In the genomic region with DNA sequence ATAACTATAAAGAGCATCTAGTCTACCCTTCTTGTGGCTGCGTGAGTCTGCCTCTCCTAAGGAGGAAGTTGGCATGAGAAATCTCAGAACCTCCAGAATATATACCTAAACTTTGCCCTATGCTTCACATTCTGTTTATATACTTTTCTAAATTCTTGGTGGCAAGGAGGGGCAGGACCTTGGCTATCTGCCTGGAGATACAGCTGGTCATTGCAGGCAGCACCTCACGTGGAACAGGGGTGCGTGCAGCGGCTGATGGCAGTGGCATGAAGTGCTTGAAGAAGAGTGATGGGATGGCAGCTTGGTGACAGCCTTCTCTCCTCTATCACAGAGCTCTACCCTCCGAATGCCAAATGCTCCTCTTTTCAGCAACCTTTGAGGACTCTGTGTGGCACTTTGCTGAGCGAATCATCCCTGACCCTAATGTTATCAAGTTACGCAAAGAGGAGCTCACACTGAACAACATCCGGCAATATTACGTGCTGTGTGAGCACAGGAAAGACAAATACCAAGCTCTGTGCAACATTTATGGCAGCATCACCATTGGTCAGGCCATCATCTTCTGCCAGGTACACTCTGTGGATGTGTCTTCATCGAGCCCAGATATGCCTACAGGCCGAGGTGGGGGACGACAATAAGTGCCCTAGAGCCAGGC, we compare ENCODE assay signal across 1 cellular context.
TF ChIP-seq lines count a peak whose summit lies in the region.

No MANE protein-coding gene starts in this region.

TF ChIP-seq in HepG2, 621 proteins besides CTCF, POLR2A, EP300 and RAD21:
- TF ChIP-seq ZBTB21 (CRISPR knock-in tag; IDR thresholded peaks at IDR 0.05) (peak; percentile 74; the same call in 1 of the 2 replicates), SKI (IDR thresholded peaks at IDR 0.05; ENCODE audit: partially characterized antibody) (no peak), FOSL2 (CRISPR knock-in tag; IDR thresholded peaks at IDR 0.05) (0 out of 2 replicates have a peak, but pooled peaks have one; percentile 6), SAP130 (CRISPR knock-in tag; IDR thresholded peaks at IDR 0.05; ENCODE audit: low read depth) (peak; percentile 41; the same call in 1 of the 2 replicates), NR2F6 (IDR thresholded peaks at IDR 0.05) (no peak), NR2F6 (CRISPR knock-in tag; IDR thresholded peaks at IDR 0.05) (0 out of 2 replicates have a peak, but pooled peaks have one; percentile 16), ATF1 (CRISPR knock-in tag; IDR thresholded peaks at IDR 0.05) (0 out of 2 replicates have a peak, but pooled peaks have one; percentile 26), NRL (CRISPR knock-in tag; IDR thresholded peaks at IDR 0.05; ENCODE audit: borderline replicate concordance) (0 out of 2 replicates have a peak, but pooled peaks have one; percentile 34), HES4 (CRISPR knock-in tag; IDR thresholded peaks at IDR 0.05; ENCODE audit: borderline replicate concordance) (no peak), SALL1 (CRISPR knock-in tag; IDR thresholded peaks at IDR 0.05) (0 out of 2 replicates have a peak, but pooled peaks have one; percentile 21), YY1 (IDR thresholded peaks at IDR 0.05; ENCODE audit: insufficient read depth, insufficient replicate concordance, low read depth, low read length) (no peak), GABPA (IDR thresholded peaks at IDR 0.05; ENCODE audit: low read depth, low read length) (no peak), GABPA (CRISPR knock-in tag; IDR thresholded peaks at IDR 0.05; ENCODE audit: low read depth) (peak; percentile 41; the same call in 1 of the 2 replicates), ETV5 (CRISPR knock-in tag; IDR thresholded peaks at IDR 0.05; ENCODE audit: borderline replicate concordance) (peak; percentile 60; the same call in 1 of the 2 replicates)
- TF ChIP-seq, protein P1, sequence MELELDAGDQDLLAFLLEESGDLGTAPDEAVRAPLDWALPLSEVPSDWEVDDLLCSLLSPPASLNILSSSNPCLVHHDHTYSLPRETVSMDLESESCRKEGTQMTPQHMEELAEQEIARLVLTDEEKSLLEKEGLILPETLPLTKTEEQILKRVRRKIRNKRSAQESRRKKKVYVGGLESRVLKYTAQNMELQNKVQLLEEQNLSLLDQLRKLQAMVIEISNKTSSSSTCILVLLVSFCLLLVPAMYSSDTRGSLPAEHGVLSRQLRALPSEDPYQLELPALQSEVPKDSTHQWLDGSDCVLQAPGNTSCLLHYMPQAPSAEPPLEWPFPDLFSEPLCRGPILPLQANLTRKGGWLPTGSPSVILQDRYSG (CRISPR knock-in tag; IDR thresholded peaks at IDR 0.05) = no peak
- TF ChIP-seq, protein P2, sequence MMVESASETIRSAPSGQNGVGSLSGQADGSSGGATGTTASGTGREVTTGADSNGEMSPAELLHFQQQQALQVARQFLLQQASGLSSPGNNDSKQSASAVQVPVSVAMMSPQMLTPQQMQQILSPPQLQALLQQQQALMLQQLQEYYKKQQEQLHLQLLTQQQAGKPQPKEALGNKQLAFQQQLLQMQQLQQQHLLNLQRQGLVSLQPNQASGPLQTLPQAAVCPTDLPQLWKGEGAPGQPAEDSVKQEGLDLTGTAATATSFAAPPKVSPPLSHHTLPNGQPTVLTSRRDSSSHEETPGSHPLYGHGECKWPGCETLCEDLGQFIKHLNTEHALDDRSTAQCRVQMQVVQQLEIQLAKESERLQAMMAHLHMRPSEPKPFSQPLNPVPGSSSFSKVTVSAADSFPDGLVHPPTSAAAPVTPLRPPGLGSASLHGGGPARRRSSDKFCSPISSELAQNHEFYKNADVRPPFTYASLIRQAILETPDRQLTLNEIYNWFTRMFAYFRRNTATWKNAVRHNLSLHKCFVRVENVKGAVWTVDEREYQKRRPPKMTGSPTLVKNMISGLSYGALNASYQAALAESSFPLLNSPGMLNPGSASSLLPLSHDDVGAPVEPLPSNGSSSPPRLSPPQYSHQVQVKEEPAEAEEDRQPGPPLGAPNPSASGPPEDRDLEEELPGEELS (CRISPR knock-in tag; IDR thresholded peaks at IDR 0.05) = no peak
